ENCODE assay signal across 13 cellular contexts in genomic region chr11:16759857-16760256, GRCh38. TPM values are rescaled to one million over a fixed set of nuclear protein-coding genes. Genes with fewer than 3 reads are reported as not detected.
DNase-seq lines count a peak whose midpoint lies in the region; ATAC-seq and TF ChIP-seq lines count a peak whose summit lies in the region.
"Had no signal": no experiment of that assay in that cellular context is flagged by ENCODE, and none has a peak within 500 bp of the region (broad histone marks: within the 10 kb centered on the region; RNA-seq: fewer than 3 reads in every experiment).

No MANE protein-coding gene starts in this region.

- peak overlapping the region; percentile 50 for H3K27ac Mint-ChIP-seq in stimulated activated naive CD8-positive, alpha-beta T cell treated with anti-CD3 and anti-CD28 coated beads, Interleukin-15, Interleukin-2, amounts not matched to agents 100 ng/mL and 50 ng/mL, for 24 hours

- no peak overlapping the region for H3K4me3 Mint-ChIP-seq in stimulated activated naive CD8-positive, alpha-beta T cell treated with anti-CD3 and anti-CD28 coated beads, Interleukin-15, Interleukin-2, amounts not matched to agents 100 ng/mL and 50 ng/mL, for 24 hours

- no peak for DNase-seq in stimulated activated naive CD8-positive, alpha-beta T cell treated with anti-CD3 and anti-CD28 coated beads, Interleukin-15, Interleukin-2, amounts not matched to agents 100 U/mL and 50 U/mL, for 24 hours
- DNase-seq in SK-N-MC (ENCODE audit: low read depth, low spot score) = no peak
- DNase-seq in fibroblast of pulmonary artery (ENCODE audit: low read depth) = peak; percentile 12
- no peak for DNase-seq in NCI-H446 (lab: John Stamatoyannopoulos, UW)
- DNase-seq in AG08395 (ENCODE audit: low spot score) = no peak
- no peak for DNase-seq in H4 (ENCODE audit: low spot score)
- DNase-seq: aorta; GDM1; NCI-H526; stimulated activated CD4-positive, alpha-beta T cell treated with anti-CD3 and anti-CD28 coated beads, Interleukin-2, amount 100 ng/mL, for 48 hours; uterus had no signal

- no peak overlapping the region for H3K4me3 ChIP-seq in SK-N-MC
- no peak overlapping the region for H3K4me3 ChIP-seq in fibroblast of pulmonary artery (replicated peaks; ENCODE audit: low read depth, low read length)
- H3K4me3 ChIP-seq: uterus had no signal

- peaks cover 14% of the 10 kb centered on the region for H3K4me1 Mint-ChIP-seq in stimulated activated naive CD8-positive, alpha-beta T cell treated with anti-CD3 and anti-CD28 coated beads, Interleukin-15, Interleukin-2, amounts not matched to agents 100 ng/mL and 50 ng/mL, for 24 hours (ENCODE audit: low read depth)

- no peak for TF ChIP-seq CTCF in fibroblast of pulmonary artery (IDR thresholded peaks at IDR 0.05; ENCODE audit: low read length, missing control alignments)

- ATAC-seq in stimulated activated naive CD8-positive, alpha-beta T cell treated with anti-CD3 and anti-CD28 coated beads, Interleukin-15, Interleukin-2, amounts not matched to agents 100 U/mL and 50 U/mL, for 24 hours = no peak
- no peak for ATAC-seq in HG03097 (IDR thresholded peaks at IDR 0.05; ENCODE audit: low FRiP score, unreplicated experiment)

- no peaks in the 10 kb centered on the region for H3K27me3 Mint-ChIP-seq in stimulated activated naive CD8-positive, alpha-beta T cell treated with anti-CD3 and anti-CD28 coated beads, Interleukin-15, Interleukin-2, amounts not matched to agents 100 ng/mL and 50 ng/mL, for 24 hours

- peak overlapping the region; percentile 38; the same call in 1 of the 2 replicates for H3K27ac ChIP-seq in SK-N-MC
- H3K27ac ChIP-seq: uterus had no signal

- H3K36me3 ChIP-seq in SK-N-MC (ENCODE audit: insufficient read depth, low read length) = peaks cover 37% of the 10 kb centered on the region
- H3K36me3 ChIP-seq: uterus had no signal

- H3K36me3 Mint-ChIP-seq in stimulated activated naive CD8-positive, alpha-beta T cell treated with anti-CD3 and anti-CD28 coated beads, Interleukin-15, Interleukin-2, amounts not matched to agents 100 ng/mL and 50 ng/mL, for 24 hours (ENCODE audit: low read depth) = peaks cover 30% of the 10 kb centered on the region

- H3K9ac ChIP-seq in SK-N-MC (ENCODE audit: insufficient read length) = no peak overlapping the region

- H3K9me3 ChIP-seq in SK-N-MC (ENCODE audit: low read depth, low read length) = no peaks in the 10 kb centered on the region
- H3K9me3 ChIP-seq: uterus had no signal

- H3K9me3 Mint-ChIP-seq in stimulated activated naive CD8-positive, alpha-beta T cell treated with anti-CD3 and anti-CD28 coated beads, Interleukin-15, Interleukin-2, amounts not matched to agents 100 ng/mL and 50 ng/mL, for 24 hours = no peaks in the 10 kb centered on the region

RNA-seq across cellular contexts. Expression of gene C11orf58, which starts 21.4 kb away (rescaled TPM):
- total RNA-seq in H4 (2014; rRNA removed; shearing (Covaris generic)) = 218 and 272 TPM in 2 replicates
